Comparison of ENCODE assay signal across 9 cellular contexts in genomic region chr12:41188841-41189394, GRCh38. TPM values are rescaled to one million over a fixed set of nuclear protein-coding genes. Genes with fewer than 3 reads are reported as not detected.
DNase-seq lines count a peak whose midpoint lies in the region; TF ChIP-seq lines count a peak whose summit lies in the region.
"Had no signal": no experiment of that assay in that cellular context is flagged by ENCODE, and none has a peak within 500 bp of the region (broad histone marks: within the 10 kb centered on the region; RNA-seq: fewer than 3 reads in every experiment).

No MANE protein-coding gene starts in this region.

- no peak overlapping the region for H3K9ac ChIP-seq in mesendoderm (ENCODE audit: low read length)
- no peak overlapping the region for H3K9ac ChIP-seq in subcutaneous abdominal adipose tissue (ENCODE audit: low read length in 5 of 5)

- CTCF ChIA-PET in HEK293 (lab: Yijun Ruan, JAX) = interaction anchor here (0.6 to 1.6 kb wide), 3 partner anchors 19 to 1466 kb away, joined by 3 to 5 read pairs (median 3); no protein-coding TSS in a partner anchor

- no peaks in the 10 kb centered on the region for H3K36me3 ChIP-seq in HEK293 (ENCODE audit: control insufficient read depth in 2 of 2, insufficient read depth in 1 of 2, low read length in 2 of 2)
- no peaks in the 10 kb centered on the region for H3K36me3 ChIP-seq in mesendoderm (ENCODE audit: control insufficient read depth, insufficient read depth, low read length)
- no peaks in the 10 kb centered on the region for H3K36me3 ChIP-seq in subcutaneous abdominal adipose tissue (ENCODE audit: control insufficient read depth in 5 of 5, insufficient read depth in 5 of 5, low read length in 5 of 5)

- no peak overlapping the region for H3K18ac ChIP-seq in mesendoderm (ENCODE audit: low read length)

- H2BK120ac ChIP-seq in mesendoderm (ENCODE audit: low read depth, low read length) = no peak overlapping the region

- no peak overlapping the region for H3K23ac ChIP-seq in mesendoderm (ENCODE audit: low read length)

- WGBS in mesendoderm (ENCODE audit: extremely low coverage, insufficient coverage, low lambda C conversion rate) = no CpG with 5 or more reads among the region's 49 CpGs

- no peak overlapping the region for H2BK15ac ChIP-seq in mesendoderm (replicated peaks; ENCODE audit: low read depth)

- no peak overlapping the region for H4K8ac ChIP-seq in mesendoderm (ENCODE audit: low read depth, low read length)

- H3K79me2 ChIP-seq in mesendoderm (ENCODE audit: control insufficient read depth, insufficient read depth, low read length) = no peaks in the 10 kb centered on the region

- peak overlapping the region; percentile 43 for H3K4me2 ChIP-seq in mesendoderm (ENCODE audit: low read length)

- H3K4me3 ChIP-seq in HEK293 (ENCODE audit: low read depth, low read length) (peak overlapping the region; percentile 31; the same call in 1 of the 2 replicates), mesendoderm (ENCODE audit: low read length) (no peak overlapping the region), subcutaneous abdominal adipose tissue (ENCODE audit: low read depth in 1 of 5, low read length in 5 of 5) (peak overlapping the region in 4 of 5 donors; percentile 4 to 56 (median 50))

- no peaks in the 10 kb centered on the region for H3K79me1 ChIP-seq in mesendoderm (ENCODE audit: low read length)

- H3K4me1 Mint-ChIP-seq in brain = peaks cover 19% of the 10 kb centered on the region

- H3K56ac ChIP-seq in mesendoderm (ENCODE audit: low read length) = no peak overlapping the region

- H3K27ac ChIP-seq in HEK293 (ENCODE audit: extremely low read depth, low read depth, low read length) (no peak overlapping the region; the same call in 1 of the 2 replicates), mesendoderm (ENCODE audit: low read depth, low read length) (no peak overlapping the region), subcutaneous abdominal adipose tissue (ENCODE audit: low read depth, low read length) (no peak overlapping the region)

- TF ChIP-seq CTCF in HEK293 (tag by site-specific recombination; IDR thresholded peaks at IDR 0.05) (no peak), brain (conservative IDR thresholded peaks at IDR 0.05) (no peak), GM10266 (IDR thresholded peaks at IDR 0.05; ENCODE audit: control insufficient read depth, insufficient read depth, low read depth, missing control alignments) (no peak)

- no peak overlapping the region for H3K27ac Mint-ChIP-seq in brain

- no peak overlapping the region for H4K5ac ChIP-seq in mesendoderm (ENCODE audit: low read length)

- no peak overlapping the region for H2AK5ac ChIP-seq in mesendoderm (ENCODE audit: low read length)

- POLR2A ChIA-PET in HEK293 (lab: Yijun Ruan, JAX) = no interaction called here

- H3K4me1 ChIP-seq in HEK293 (ENCODE audit: control insufficient read depth, insufficient read depth, low read length) (0 out of 2 replicates have a peak, but pooled peaks cover 2% of the 10 kb centered on the region), mesendoderm (ENCODE audit: control insufficient read depth, low read depth, low read length) (no peaks in the 10 kb centered on the region), subcutaneous abdominal adipose tissue (ENCODE audit: control insufficient read depth in 5 of 5, insufficient read depth in 5 of 5, low read length in 5 of 5) (peaks cover 0 to 16% (median 14%) of the 10 kb centered on the region in 5 donors)

- DNase-seq in mesendoderm (no peak), DMS79 (lab: John Stamatoyannopoulos, UW) (no peak), pons (ENCODE audit: low spot score) (no peak), GM10266 (ENCODE audit: extremely low spot score) (no peak)
- DNase-seq: KG1, kidney glomerular epithelial cell had no signal

- H3K27me3 Mint-ChIP-seq in brain = peaks cover 57% of the 10 kb centered on the region

- H2BK5ac ChIP-seq in mesendoderm (ENCODE audit: low read length) = no peak overlapping the region

- H3K27me3 ChIP-seq in mesendoderm (ENCODE audit: insufficient read depth, low read length, poor library complexity) (peaks cover 18% of the 10 kb centered on the region), subcutaneous abdominal adipose tissue (ENCODE audit: control insufficient read depth in 5 of 5, insufficient read depth in 4 of 5, low read length in 5 of 5) (peaks cover 13 to 31% (median 23%) of the 10 kb centered on the region in 5 donors)

- no peaks in the 10 kb centered on the region for H3K36me3 Mint-ChIP-seq in brain

- no peaks in the 10 kb centered on the region for H3K9me3 ChIP-seq in HEK293 (ENCODE audit: control insufficient read depth, insufficient read depth, low read depth, low read length)
- no peaks in the 10 kb centered on the region for H3K9me3 ChIP-seq in subcutaneous abdominal adipose tissue (ENCODE audit: control insufficient read depth in 5 of 5, low read length in 5 of 5)

- peak overlapping the region; percentile 83 to 86 (median 84) for H3K4me3 Mint-ChIP-seq in brain

- peaks cover 0 to 4% (median 3%) of the 10 kb centered on the region in 5 experiments for H3K9me3 Mint-ChIP-seq in brain

- H3K4ac ChIP-seq in mesendoderm (ENCODE audit: low read depth, low read length) = no peak overlapping the region

TF ChIP-seq in HEK293, 187 proteins besides CTCF, POLR2A, EP300 and RAD21:
- TF ChIP-seq ZBTB8A (tag by site-specific recombination; IDR thresholded peaks at IDR 0.05) = peak; percentile 7; the same call in 1 of the 2 replicates
- TF ChIP-seq ZNF777 (tag by site-specific recombination; IDR thresholded peaks at IDR 0.05; ENCODE audit: borderline replicate concordance) = 0 out of 2 replicates have a peak, but pooled peaks have one; percentile 17
- no peak for TF ChIP-seq ZNF394 (tag by site-specific recombination; IDR thresholded peaks at IDR 0.05; ENCODE audit: borderline replicate concordance)

RNA-seq across cellular contexts. Expression of gene PDZRN4, which starts 0.8 kb away (rescaled TPM):
- polyA plus RNA-seq in brain (ENCODE audit: insufficient read depth, low read depth, low replicate concordance) = 0.68 TPM
- 0.14 TPM for polyA plus RNA-seq in mesendoderm (2013, experiment 1 of 2)
- polyA plus RNA-seq in mesendoderm (2013, experiment 2 of 2) = 0.06 TPM
